Comparison of ENCODE assay signal across 1 cellular context in the genomic region with DNA sequence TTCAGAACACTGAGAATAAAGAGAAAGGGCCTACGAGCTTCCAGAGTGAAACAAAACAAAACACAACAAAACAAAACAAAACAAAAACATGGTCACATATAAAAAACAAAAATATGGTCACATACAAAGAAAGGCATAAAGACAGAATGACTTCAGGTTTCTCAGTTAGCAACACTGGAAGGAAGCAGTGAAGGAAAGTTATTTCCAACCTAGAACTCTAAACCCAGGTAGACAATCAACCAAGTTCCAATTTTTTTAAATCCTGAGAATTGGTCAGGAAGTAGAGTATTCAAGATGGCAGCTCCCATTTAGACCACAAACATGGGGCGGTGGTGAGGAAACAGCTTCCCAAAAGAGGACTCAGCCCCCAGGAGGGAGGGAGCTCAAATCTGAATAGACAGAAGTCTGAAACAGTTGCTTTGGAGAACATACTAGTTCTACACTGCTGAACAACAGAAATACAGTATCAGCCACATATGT.
TF ChIP-seq lines count a peak whose summit lies in the region.

No MANE protein-coding gene starts in this region.

TF ChIP-seq in K562, 482 proteins besides CTCF, POLR2A, EP300 and RAD21 (continued from another document and continues in another):
- TF ChIP-seq, protein P1, sequence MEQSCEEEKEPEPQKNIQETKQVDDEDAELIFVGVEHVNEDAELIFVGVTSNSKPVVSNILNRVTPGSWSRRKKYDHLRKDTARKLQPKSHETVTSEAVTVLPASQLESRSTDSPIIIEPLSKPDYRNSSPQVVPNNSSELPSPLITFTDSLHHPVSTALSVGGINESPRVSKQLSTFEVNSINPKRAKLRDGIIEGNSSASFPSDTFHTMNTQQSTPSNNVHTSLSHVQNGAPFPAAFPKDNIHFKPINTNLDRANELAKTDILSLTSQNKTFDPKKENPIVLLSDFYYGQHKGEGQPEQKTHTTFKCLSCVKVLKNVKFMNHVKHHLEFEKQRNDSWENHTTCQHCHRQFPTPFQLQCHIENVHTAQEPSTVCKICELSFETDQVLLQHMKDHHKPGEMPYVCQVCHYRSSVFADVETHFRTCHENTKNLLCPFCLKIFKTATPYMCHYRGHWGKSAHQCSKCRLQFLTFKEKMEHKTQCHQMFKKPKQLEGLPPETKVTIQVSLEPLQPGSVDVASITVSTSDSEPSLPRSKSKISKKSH (CRISPR knock-in tag; IDR thresholded peaks at IDR 0.05) = no peak
- TF ChIP-seq HDAC8 (tag; IDR thresholded peaks at IDR 0.05) (peak; percentile 74), ZNF133 (CRISPR knock-in tag; IDR thresholded peaks at IDR 0.05) (no peak), ZNF586 (CRISPR knock-in tag; conservative IDR thresholded peaks at IDR 0.05) (no peak), ZZZ3 (IDR thresholded peaks at IDR 0.05) (no peak), WHSC1 (IDR thresholded peaks at IDR 0.05; ENCODE audit: low read length) (no peak), ZNF717 (CRISPR knock-in tag; IDR thresholded peaks at IDR 0.05) (no peak), PHF8 (IDR thresholded peaks at IDR 0.05; ENCODE audit: borderline replicate concordance, low read length) (no peak), ZNF23 (CRISPR knock-in tag; IDR thresholded peaks at IDR 0.05) (no peak), MYNN (IDR thresholded peaks at IDR 0.05) (no peak), MYNN (CRISPR knock-in tag; IDR thresholded peaks at IDR 0.05) (no peak), MCM2 (IDR thresholded peaks at IDR 0.05; ENCODE audit: low read depth) (no peak), HDAC2 (IDR thresholded peaks at IDR 0.05) (no peak), GATAD2B (IDR thresholded peaks at IDR 0.05; ENCODE audit: borderline replicate concordance) (no peak), MECOM (CRISPR knock-in tag; IDR thresholded peaks at IDR 0.05) (no peak), BRD9 (IDR thresholded peaks at IDR 0.05; ENCODE audit: low read depth, partially characterized antibody) (no peak), ZNF444 (CRISPR knock-in tag; IDR thresholded peaks at IDR 0.05) (no peak), MXI1 (IDR thresholded peaks at IDR 0.05; ENCODE audit: low read depth, low read length) (no peak), DIDO1 (tag; IDR thresholded peaks at IDR 0.05; ENCODE audit: low read depth) (no peak), SREBF2 (CRISPR knock-in tag; IDR thresholded peaks at IDR 0.05) (no peak), ILK (tag; IDR thresholded peaks at IDR 0.05; ENCODE audit: borderline replicate concordance, low read depth) (peak; percentile 23; the same call in 1 of the 2 replicates), U2AF1 (optimal IDR thresholded peaks at IDR 0.05; ENCODE audit: low read depth, low read length) (no peak), POLR3A (IDR thresholded peaks at IDR 0.05; ENCODE audit: borderline replicate concordance, extremely low read depth, insufficient read depth, insufficient read length) (no peak), ZNF175 (CRISPR knock-in tag; IDR thresholded peaks at IDR 0.05; ENCODE audit: low read depth) (peak; percentile 83), ZNF785 (CRISPR knock-in tag; IDR thresholded peaks at IDR 0.05) (no peak), EZH2 (IDR thresholded peaks at IDR 0.05; ENCODE audit: borderline replicate concordance, low read depth, low read length) (no peak), FOXM1 (IDR thresholded peaks at IDR 0.05; ENCODE audit: low read depth) (no peak), FOXM1 (CRISPR knock-in tag; IDR thresholded peaks at IDR 0.05; ENCODE audit: low read depth) (no peak), ZNF436 (CRISPR knock-in tag; IDR thresholded peaks at IDR 0.05) (no peak), KLF6 (CRISPR knock-in tag; IDR thresholded peaks at IDR 0.05; ENCODE audit: borderline replicate concordance) (peak; percentile 10; the same call in 1 of the 2 replicates), ZKSCAN3 (CRISPR knock-in tag; IDR thresholded peaks at IDR 0.05) (no peak), PHF21A (IDR thresholded peaks at IDR 0.05; ENCODE audit: borderline replicate concordance, low read depth) (no peak), GTF2A2 (tag; IDR thresholded peaks at IDR 0.05) (0 out of 2 replicates have a peak, but pooled peaks have one; percentile 18), ZKSCAN8 (CRISPR knock-in tag; IDR thresholded peaks at IDR 0.05) (0 out of 2 replicates have a peak, but pooled peaks have one; percentile 61), RNF2 (IDR thresholded peaks at IDR 0.05) (no peak), ZNF316 (IDR thresholded peaks at IDR 0.05) (no peak), HDGF (IDR thresholded peaks at IDR 0.05) (no peak), ZC3H4 (CRISPR knock-in tag; IDR thresholded peaks at IDR 0.05; ENCODE audit: borderline replicate concordance) (no peak), MCM5 (IDR thresholded peaks at IDR 0.05; ENCODE audit: low read depth) (no peak), HDAC6 (IDR thresholded peaks at IDR 0.05; ENCODE audit: low read depth, low read length) (no peak), RBM15 (IDR thresholded peaks at IDR 0.05; ENCODE audit: insufficient read depth, low read length) (no peak), PTTG1 (tag; IDR thresholded peaks at IDR 0.05; ENCODE audit: low read depth) (peak; percentile 65; the same call in 1 of the 2 replicates), KDM2B (CRISPR knock-in tag; IDR thresholded peaks at IDR 0.05) (no peak), ZNF583 (CRISPR knock-in tag; IDR thresholded peaks at IDR 0.05) (peak; percentile 29; the same call in 1 of the 2 replicates), PPARD (CRISPR knock-in tag; IDR thresholded peaks at IDR 0.05) (no peak), HMG20B (CRISPR knock-in tag; IDR thresholded peaks at IDR 0.05) (no peak), MTA1 (IDR thresholded peaks at IDR 0.05; ENCODE audit: borderline replicate concordance) (no peak), SRSF1 (IDR thresholded peaks at IDR 0.05; ENCODE audit: low read depth, low read length) (no peak), NCOA4 (IDR thresholded peaks at IDR 0.05; ENCODE audit: partially characterized antibody) (no peak), RBM22 (IDR thresholded peaks at IDR 0.05; ENCODE audit: low read depth, low read length, poor library complexity, severe bottlenecking) (no peak), TAL1 (IDR thresholded peaks at IDR 0.05) (no peak; the same call in 1 of the 2 replicates), MAFG (tag; conservative IDR thresholded peaks at IDR 0.05) (no peak), COPS2 (conservative IDR thresholded peaks at IDR 0.05) (no peak), TCF7 (IDR thresholded peaks at IDR 0.05; ENCODE audit: borderline replicate concordance) (no peak), FOSL1 (tag; conservative IDR thresholded peaks at IDR 0.05) (no peak), ZNF830 (CRISPR knock-in tag; IDR thresholded peaks at IDR 0.05) (no peak), ZNF140 (CRISPR knock-in tag; IDR thresholded peaks at IDR 0.05) (no peak), ZNF324 (CRISPR knock-in tag; IDR thresholded peaks at IDR 0.05) (no peak), ZNF24 (IDR thresholded peaks at IDR 0.05) (no peak), PHTF2 (CRISPR knock-in tag; IDR thresholded peaks at IDR 0.05) (no peak)
- TF ChIP-seq, protein P2, sequence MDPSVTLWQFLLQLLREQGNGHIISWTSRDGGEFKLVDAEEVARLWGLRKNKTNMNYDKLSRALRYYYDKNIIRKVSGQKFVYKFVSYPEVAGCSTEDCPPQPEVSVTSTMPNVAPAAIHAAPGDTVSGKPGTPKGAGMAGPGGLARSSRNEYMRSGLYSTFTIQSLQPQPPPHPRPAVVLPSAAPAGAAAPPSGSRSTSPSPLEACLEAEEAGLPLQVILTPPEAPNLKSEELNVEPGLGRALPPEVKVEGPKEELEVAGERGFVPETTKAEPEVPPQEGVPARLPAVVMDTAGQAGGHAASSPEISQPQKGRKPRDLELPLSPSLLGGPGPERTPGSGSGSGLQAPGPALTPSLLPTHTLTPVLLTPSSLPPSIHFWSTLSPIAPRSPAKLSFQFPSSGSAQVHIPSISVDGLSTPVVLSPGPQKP (CRISPR knock-in tag; IDR thresholded peaks at IDR 0.05) = no peak
- TF ChIP-seq, protein P3, sequence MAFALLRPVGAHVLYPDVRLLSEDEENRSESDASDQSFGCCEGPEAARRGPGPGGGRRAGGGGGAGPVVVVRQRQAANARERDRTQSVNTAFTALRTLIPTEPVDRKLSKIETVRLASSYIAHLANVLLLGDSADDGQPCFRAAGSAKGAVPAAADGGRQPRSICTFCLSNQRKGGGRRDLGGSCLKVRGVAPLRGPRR (CRISPR knock-in tag; IDR thresholded peaks at IDR 0.05) = no peak
- TF ChIP-seq, protein P4, sequence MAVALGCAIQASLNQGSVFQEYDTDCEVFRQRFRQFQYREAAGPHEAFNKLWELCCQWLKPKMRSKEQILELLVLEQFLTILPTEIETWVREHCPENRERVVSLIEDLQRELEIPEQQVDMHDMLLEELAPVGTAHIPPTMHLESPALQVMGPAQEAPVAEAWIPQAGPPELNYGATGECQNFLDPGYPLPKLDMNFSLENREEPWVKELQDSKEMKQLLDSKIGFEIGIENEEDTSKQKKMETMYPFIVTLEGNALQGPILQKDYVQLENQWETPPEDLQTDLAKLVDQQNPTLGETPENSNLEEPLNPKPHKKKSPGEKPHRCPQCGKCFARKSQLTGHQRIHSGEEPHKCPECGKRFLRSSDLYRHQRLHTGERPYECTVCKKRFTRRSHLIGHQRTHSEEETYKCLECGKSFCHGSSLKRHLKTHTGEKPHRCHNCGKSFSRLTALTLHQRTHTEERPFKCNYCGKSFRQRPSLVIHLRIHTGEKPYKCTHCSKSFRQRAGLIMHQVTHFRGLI (CRISPR knock-in tag; IDR thresholded peaks at IDR 0.05) = no peak
- TF ChIP-seq, protein P5, sequence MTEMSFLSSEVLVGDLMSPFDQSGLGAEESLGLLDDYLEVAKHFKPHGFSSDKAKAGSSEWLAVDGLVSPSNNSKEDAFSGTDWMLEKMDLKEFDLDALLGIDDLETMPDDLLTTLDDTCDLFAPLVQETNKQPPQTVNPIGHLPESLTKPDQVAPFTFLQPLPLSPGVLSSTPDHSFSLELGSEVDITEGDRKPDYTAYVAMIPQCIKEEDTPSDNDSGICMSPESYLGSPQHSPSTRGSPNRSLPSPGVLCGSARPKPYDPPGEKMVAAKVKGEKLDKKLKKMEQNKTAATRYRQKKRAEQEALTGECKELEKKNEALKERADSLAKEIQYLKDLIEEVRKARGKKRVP (CRISPR knock-in tag; IDR thresholded peaks at IDR 0.05) = peak; percentile 46; the same call in 1 of the 2 replicates
- TF ChIP-seq, protein P6, sequence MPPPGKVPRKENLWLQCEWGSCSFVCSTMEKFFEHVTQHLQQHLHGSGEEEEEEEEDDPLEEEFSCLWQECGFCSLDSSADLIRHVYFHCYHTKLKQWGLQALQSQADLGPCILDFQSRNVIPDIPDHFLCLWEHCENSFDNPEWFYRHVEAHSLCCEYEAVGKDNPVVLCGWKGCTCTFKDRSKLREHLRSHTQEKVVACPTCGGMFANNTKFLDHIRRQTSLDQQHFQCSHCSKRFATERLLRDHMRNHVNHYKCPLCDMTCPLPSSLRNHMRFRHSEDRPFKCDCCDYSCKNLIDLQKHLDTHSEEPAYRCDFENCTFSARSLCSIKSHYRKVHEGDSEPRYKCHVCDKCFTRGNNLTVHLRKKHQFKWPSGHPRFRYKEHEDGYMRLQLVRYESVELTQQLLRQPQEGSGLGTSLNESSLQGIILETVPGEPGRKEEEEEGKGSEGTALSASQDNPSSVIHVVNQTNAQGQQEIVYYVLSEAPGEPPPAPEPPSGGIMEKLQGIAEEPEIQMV (tag; conservative IDR thresholded peaks at IDR 0.05; ENCODE audit: low read depth) = 0 out of 2 replicates have a peak, but pooled peaks have one; percentile 39
- TF ChIP-seq, protein P7, sequence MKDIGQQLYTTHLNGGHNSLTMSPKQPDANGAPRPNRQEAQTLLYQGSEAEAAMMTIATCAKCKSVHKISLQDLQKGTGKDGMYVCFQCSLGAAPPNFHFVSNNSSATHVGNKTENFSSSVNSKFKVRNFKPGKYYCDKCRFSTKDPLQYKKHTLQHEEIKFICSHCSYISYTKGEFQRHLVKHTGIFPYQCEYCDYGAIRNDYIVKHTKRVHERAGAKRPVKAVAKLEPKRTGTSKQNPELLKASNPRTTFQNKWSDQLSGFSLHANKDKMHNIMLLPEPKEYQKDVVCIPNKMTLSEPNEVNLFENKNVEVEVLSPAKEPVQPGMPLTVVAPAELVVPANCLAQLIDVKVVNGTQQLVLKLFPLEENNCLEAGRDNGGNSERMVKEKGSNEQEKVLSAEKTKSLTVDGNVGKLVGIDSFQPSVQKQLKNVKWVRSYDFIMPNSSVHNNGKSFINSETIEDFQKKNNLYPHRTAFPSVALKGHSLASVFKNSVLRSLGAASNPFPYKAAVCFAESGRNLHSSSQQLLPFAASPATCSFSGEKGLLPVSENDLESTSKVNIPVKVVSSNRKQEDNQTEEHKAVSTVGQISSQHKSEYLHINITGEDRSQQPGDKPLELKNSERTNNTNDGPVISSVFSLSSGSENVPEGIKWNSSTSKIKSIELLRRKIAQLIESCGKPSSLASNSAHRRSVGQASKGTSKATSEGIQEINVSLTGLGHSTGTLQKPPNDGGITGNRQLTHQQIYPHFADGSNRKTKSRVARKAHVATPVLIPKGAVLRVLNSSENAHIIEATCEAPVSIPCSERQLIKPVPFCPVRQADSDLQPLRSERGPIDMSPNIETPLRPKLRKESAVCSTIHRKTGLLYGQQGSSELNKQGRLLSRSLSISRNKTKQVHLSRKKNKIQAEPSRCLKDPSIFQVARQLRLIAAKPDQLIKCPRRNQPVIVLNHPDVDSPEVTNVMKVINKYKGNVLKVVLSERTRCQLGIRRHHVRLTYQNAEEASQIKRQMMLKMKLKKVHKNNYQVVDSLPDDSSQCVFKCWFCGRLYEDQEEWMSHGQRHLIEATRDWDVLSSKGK (CRISPR knock-in tag; IDR thresholded peaks at IDR 0.05) = no peak
- TF ChIP-seq, protein P8, sequence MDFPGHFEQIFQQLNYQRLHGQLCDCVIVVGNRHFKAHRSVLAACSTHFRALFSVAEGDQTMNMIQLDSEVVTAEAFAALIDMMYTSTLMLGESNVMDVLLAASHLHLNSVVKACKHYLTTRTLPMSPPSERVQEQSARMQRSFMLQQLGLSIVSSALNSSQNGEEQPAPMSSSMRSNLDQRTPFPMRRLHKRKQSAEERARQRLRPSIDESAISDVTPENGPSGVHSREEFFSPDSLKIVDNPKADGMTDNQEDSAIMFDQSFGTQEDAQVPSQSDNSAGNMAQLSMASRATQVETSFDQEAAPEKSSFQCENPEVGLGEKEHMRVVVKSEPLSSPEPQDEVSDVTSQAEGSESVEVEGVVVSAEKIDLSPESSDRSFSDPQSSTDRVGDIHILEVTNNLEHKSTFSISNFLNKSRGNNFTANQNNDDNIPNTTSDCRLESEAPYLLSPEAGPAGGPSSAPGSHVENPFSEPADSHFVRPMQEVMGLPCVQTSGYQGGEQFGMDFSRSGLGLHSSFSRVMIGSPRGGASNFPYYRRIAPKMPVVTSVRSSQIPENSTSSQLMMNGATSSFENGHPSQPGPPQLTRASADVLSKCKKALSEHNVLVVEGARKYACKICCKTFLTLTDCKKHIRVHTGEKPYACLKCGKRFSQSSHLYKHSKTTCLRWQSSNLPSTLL (IDR thresholded peaks at IDR 0.05) = no peak
- TF ChIP-seq, protein P9, sequence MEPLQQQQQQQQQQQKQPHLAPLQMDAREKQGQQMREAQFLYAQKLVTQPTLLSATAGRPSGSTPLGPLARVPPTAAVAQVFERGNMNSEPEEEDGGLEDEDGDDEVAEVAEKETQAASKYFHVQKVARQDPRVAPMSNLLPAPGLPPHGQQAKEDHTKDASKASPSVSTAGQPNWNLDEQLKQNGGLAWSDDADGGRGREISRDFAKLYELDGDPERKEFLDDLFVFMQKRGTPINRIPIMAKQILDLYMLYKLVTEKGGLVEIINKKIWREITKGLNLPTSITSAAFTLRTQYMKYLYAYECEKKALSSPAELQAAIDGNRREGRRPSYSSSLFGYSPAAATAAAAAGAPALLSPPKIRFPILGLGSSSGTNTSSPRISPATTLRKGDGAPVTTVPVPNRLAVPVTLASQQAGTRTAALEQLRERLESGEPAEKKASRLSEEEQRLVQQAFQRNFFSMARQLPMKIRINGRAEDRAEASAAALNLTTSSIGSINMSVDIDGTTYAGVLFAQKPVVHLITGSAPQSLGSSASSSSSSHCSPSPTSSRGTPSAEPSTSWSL (CRISPR knock-in tag; IDR thresholded peaks at IDR 0.05; ENCODE audit: borderline replicate concordance) = no peak
